In the genomic region with DNA sequence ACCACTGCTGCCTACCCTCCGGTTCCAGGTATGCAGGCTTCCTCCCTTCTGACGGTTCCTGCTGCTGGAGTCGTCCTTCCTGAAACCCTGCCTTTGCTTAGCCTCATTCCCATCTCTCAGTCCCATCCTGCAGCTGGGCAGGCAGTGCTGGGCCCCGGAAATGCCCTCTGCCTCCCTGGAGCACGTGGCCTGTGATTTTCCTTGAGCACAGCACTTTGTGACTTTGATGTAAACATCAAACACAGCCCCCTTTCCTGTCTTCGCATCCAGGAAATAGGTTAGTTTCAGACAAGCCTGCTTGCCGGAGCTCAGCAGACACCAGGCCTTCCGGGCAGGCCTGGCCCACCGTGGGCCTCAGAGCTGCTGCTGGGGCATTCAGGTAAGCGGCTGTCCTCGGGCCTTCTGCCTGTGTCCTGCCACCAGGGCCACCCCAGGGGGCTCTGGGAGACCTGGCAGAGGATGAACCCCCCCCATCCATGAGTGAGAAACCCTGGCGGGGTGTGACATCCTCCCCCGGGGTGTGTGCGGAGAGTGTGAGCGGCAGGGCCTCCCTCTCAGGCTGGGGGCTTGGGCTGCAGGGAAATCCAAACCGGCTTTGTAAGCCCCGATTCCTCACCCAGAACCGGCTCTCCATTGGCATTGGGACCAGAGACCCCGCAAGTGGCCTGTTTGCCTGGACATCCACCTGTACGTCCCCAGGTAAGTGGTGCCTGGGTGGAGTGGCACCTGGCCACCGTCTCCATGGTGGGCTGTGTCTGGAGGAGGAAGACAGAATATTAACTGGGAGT, we compare ENCODE assay signal across 10 cellular contexts. TPM values are rescaled to one million over a fixed set of nuclear protein-coding genes. Genes with fewer than 3 reads are reported as not detected.
A peak's percentile ranks its signal among the peaks of the same experiment; 100 is the strongest.
DNase-seq lines count a peak whose midpoint lies in the region; ATAC-seq and TF ChIP-seq lines count a peak whose summit lies in the region.
"Had no signal": no experiment of that assay in that cellular context is flagged by ENCODE, and none has a peak within 500 bp of the region (broad histone marks: within the 10 kb centered on the region; RNA-seq: fewer than 3 reads in every experiment).

ZAP70 (plus strand) TSS at position 281 of the 788 bp plus-strand sequence. CDS start 10,461 bp downstream, outside the sequence.

- no peaks in the 10 kb centered on the region for H3K79me2 ChIP-seq in MM.1S (ENCODE audit: low read length)

- H3K9me3 ChIP-seq in KOPT-K1 (ENCODE audit: insufficient read depth, low read length, poor library complexity, severe bottlenecking) (no peaks in the 10 kb centered on the region), MM.1S (replicated peaks; ENCODE audit: insufficient read depth, low read length) (no peaks in the 10 kb centered on the region)
- H3K9me3 ChIP-seq: SK-N-SH had no signal

- no peaks in the 10 kb centered on the region for H4K20me1 ChIP-seq in MM.1S (ENCODE audit: insufficient read depth, low read length)

- H3K27ac ChIP-seq in KOPT-K1 (ENCODE audit: low read depth, low read length, poor library complexity, severe bottlenecking) (peak within 1 kb of the TSS; percentile 98), MM.1S (ENCODE audit: low read length) (no peak within 1 kb of the TSS)

- TF ChIP-seq CTCF in MM.1S (IDR thresholded peaks at IDR 0.05; ENCODE audit: low read length), result no peak

- no peak within 1 kb of the TSS for H3K4me3 ChIP-seq in MM.1S (ENCODE audit: low read length)
- H3K4me3 ChIP-seq: smooth muscle cell had no signal

- H3K9ac ChIP-seq in MM.1S (ENCODE audit: low read length), result no peak within 1 kb of the TSS
- H3K9ac ChIP-seq: SK-N-SH had no signal

- no peaks in the 10 kb centered on the region for H3F3A ChIP-seq in MM.1S (ENCODE audit: insufficient read depth, low read length)

- H3K36me3 ChIP-seq in KOPT-K1 (ENCODE audit: insufficient read depth, low read length) (peaks cover 28% of the 10 kb centered on the region), MM.1S (replicated peaks; ENCODE audit: insufficient read depth, low read length) (no peaks in the 10 kb centered on the region)

- intact Hi-C loops in left colon (cut with DNase I, micrococcal nuclease), result no loop called here

- no peak within 1 kb of the TSS for H2AFZ ChIP-seq in MM.1S (ENCODE audit: low read length)

- H3K9me2 ChIP-seq in MM.1S (replicated peaks; ENCODE audit: insufficient read depth, low read length), result no peaks in the 10 kb centered on the region
- H3K9me2 ChIP-seq: SK-N-SH had no signal

- peak; percentile 26 for ATAC-seq in left colon
- ATAC-seq in GM18858 (IDR thresholded peaks at IDR 0.05; ENCODE audit: unreplicated experiment), result no peak
- ATAC-seq in HG03280 (IDR thresholded peaks at IDR 0.05; ENCODE audit: unreplicated experiment), result no peak
- no peak for ATAC-seq in GM18519 (IDR thresholded peaks at IDR 0.05; ENCODE audit: low FRiP score, unreplicated experiment)

- DNase-seq in activated CD8-positive, alpha-beta memory T cell treated with anti-CD3 and anti-CD28 coated beads, Interleukin-2, amount 50 U/mL, for 48 hours, result peak; percentile 82
- DNase-seq in left colon, result no peak
- peak; percentile 39 for DNase-seq in stimulated activated CD8-positive, alpha-beta memory T cell treated with anti-CD3 and anti-CD28 coated beads, Interleukin-12 subunit alpha, Interleukin-12 subunit beta, amount 100 ng/mL, for 4 hours (ENCODE audit: low read depth)
- no peak for DNase-seq in MM.1S
- DNase-seq: SK-N-SH had no signal

- H3K4me2 ChIP-seq in MM.1S (ENCODE audit: low read depth, low read length), result no peak within 1 kb of the TSS
- H3K4me2 ChIP-seq: SK-N-SH, smooth muscle cell had no signal

- peaks cover 3% of the 10 kb centered on the region for H3K4me1 ChIP-seq in MM.1S (ENCODE audit: low read length)

- no peaks in the 10 kb centered on the region; the same call in 1 of the 2 replicates for H3K27me3 ChIP-seq in MM.1S (replicated peaks; ENCODE audit: insufficient read depth, low read length)

RNA-seq across cellular contexts. Expression of gene ZAP70, which starts in this region (rescaled TPM):
- total RNA-seq in left colon, result 1 to 10 TPM; 2.8 to 2.9 TPM

Comparison
In these comparisons a context has a peak if more than half of its experiments do, and no peak if none do; other contexts are left out.
1. DNase-seq: peak in activated CD8-positive, alpha-beta memory T cell treated with anti-CD3 and anti-CD28 coated beads, Interleukin-2, amount 50 U/mL, for 48 hours (single experiment) and stimulated activated CD8-positive, alpha-beta memory T cell treated with anti-CD3 and anti-CD28 coated beads, Interleukin-12 subunit alpha, Interleukin-12 subunit beta, amount 100 ng/mL, for 4 hours (single experiment); none in left colon (0 of 2) and MM.1S (single experiment).